ENCODE assay signal across 8 cellular contexts in the genomic region with DNA sequence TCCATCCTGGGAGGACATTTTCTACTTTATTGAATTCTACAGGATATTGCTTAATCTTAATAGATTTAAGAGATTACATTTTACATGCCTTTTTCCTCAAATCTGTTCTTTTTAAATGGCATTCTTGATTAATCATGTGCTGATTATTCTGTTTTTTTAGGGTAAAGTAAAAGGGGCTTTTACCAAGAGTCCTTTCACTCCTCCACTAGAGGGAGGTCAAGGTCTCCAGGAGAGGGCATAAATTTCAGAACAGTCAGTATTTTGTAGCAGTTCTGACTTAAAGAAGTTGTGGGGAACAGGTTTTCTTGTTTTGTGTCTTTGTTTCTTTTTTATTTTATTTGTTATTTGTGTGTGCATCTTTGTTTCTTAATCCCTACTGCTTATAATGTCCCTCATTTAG. TPM values are rescaled to one million over a fixed set of nuclear protein-coding genes. Genes with fewer than 3 reads are reported as not detected.
A peak's percentile ranks its signal among the peaks of the same experiment; 100 is the strongest.
DNase-seq lines count a peak whose midpoint lies in the region; ATAC-seq and TF ChIP-seq lines count a peak whose summit lies in the region.

No MANE protein-coding gene starts in this region.

- TF ChIP-seq CTCF in A673 (conservative IDR thresholded peaks at IDR 0.05; ENCODE audit: low read depth, low read length) (peak; percentile 65), esophagus squamous epithelium (IDR thresholded peaks at IDR 0.05) (peak; percentile 29 to 60 (median 44)), psoas muscle (IDR thresholded peaks at IDR 0.05) (peak; percentile 77)

- ATAC-seq in GM18868 (IDR thresholded peaks at IDR 0.05; ENCODE audit: unreplicated experiment) (peak; percentile 42), psoas muscle (peak in 2 of 4 donors; percentile 64 to 83)

- POLR2A ChIA-PET in A673 (lab: Charles Lee; ENCODE audit: low non-redundant PET), result no interaction called here

- H3K27ac ChIP-seq in A673 (ENCODE audit: low read depth, low read length, poor library complexity, severe bottlenecking) (no peak overlapping the region), esophagus squamous epithelium (no peak overlapping the region), psoas muscle (no peak overlapping the region), caudate nucleus (ENCODE audit: low read depth, low read length) (no peak overlapping the region)

- DNase-seq in A673 (ENCODE audit: low spot score) (peak; percentile 53), OCI-M1 (lab: John Stamatoyannopoulos, UW) (peak; percentile 61), esophagus squamous epithelium (lab: John Stamatoyannopoulos, UW) (no peak), psoas muscle (no peak), caudate nucleus (lab: John Stamatoyannopoulos, UW) (no peak), NCI-H2196 treated with DMSO at 0.1 percent for 48 hours (lab: John Stamatoyannopoulos, UW; ENCODE audit: unreplicated experiment) (no peak), occipital lobe (lab: John Stamatoyannopoulos, UW) (no peak)

- intact Hi-C loops in A673 (cut with micrococcal nuclease; ENCODE audit: unreplicated experiment) (loop anchor here (5.0 kb wide), 1 partner anchor 166 kb away; no protein-coding TSS in a partner anchor), esophagus squamous epithelium (cut with DNase I) (loop anchor here (10.0 kb wide), 1 partner anchor 168 kb away; no protein-coding TSS in a partner anchor), psoas muscle (cut with DNase I) (loop anchor here (5.0 to 10.0 kb wide), 4 partner anchors 106 to 1508 kb away; no protein-coding TSS in a partner anchor)

- no peak for TF ChIP-seq POLR2A in esophagus squamous epithelium (IDR thresholded peaks at IDR 0.05)

- peaks cover 96% of the 10 kb centered on the region for H3K36me3 ChIP-seq in A673 (ENCODE audit: insufficient read depth, low read length, poor library complexity, severe bottlenecking)
- peaks cover 7 to 100% (median 47%) of the 10 kb centered on the region in 3 donors for H3K36me3 ChIP-seq in esophagus squamous epithelium
- peaks cover 26 to 99% of the 10 kb centered on the region in 2 donors for H3K36me3 ChIP-seq in psoas muscle (ENCODE audit: insufficient read depth in 1 of 2, low read depth in 1 of 2)

- H3K4me1 ChIP-seq in A673 (ENCODE audit: insufficient read depth, low read length, poor library complexity, severe bottlenecking) (no peaks in the 10 kb centered on the region), esophagus squamous epithelium (no peaks in the 10 kb centered on the region), psoas muscle (no peaks in the 10 kb centered on the region)

- H3K27me3 ChIP-seq in A673 (replicated peaks; ENCODE audit: insufficient read depth, low read depth, low read length, poor library complexity) (no peaks in the 10 kb centered on the region), esophagus squamous epithelium (no peaks in the 10 kb centered on the region), psoas muscle (ENCODE audit: insufficient read depth in 3 of 3, low read length in 2 of 3) (no peaks in the 10 kb centered on the region)

- BruUV-seq in A673 (replicated peaks; lab: Mats Ljungman, UMichigan), result no TSS peak

- CTCF ChIA-PET in A673 (lab: Charles Lee), result no interaction called here

- H3K9me3 ChIP-seq in A673 (ENCODE audit: low read depth, low read length, poor library complexity, severe bottlenecking) (no peaks in the 10 kb centered on the region), esophagus squamous epithelium (no peaks in the 10 kb centered on the region), psoas muscle (no peaks in the 10 kb centered on the region)

- H3K4me3 ChIP-seq in A673 (ENCODE audit: low read depth, low read length, poor library complexity, severe bottlenecking) (no peak overlapping the region), esophagus squamous epithelium (no peak overlapping the region), psoas muscle (no peak overlapping the region)

RNA-seq across cellular contexts. Expression of a gene that starts 25.4 kb away (rescaled TPM):
- total RNA-seq in A673 (2021) (63.4 and 69.6 TPM in 2 replicates), esophagus squamous epithelium (10 to 100 TPM; 15.8 to 44.4 (median 30.6) TPM), psoas muscle (10 to 100 TPM; 17.4 to 20.3 (median 18.6) TPM), occipital lobe (91.9 TPM)
- 10 to 100 TPM in 2 of 3 donors, 1 to 10 TPM in 1; 9.2 to 16.7 (median 10.8) TPM for polyA plus RNA-seq in psoas muscle

Comparison
In these comparisons a context has a peak if more than half of its experiments do, and no peak if none do; other contexts are left out.
1. DNase-seq: peak in A673 (single experiment) and OCI-M1 (single experiment); none in esophagus squamous epithelium (single experiment), psoas muscle (0 of 2), caudate nucleus (0 of 61), NCI-H2196 treated with DMSO at 0.1 percent for 48 hours (single experiment) and occipital lobe (single experiment).
2. Peak in every context shown above with its lines, with median percentiles within 50 percentile points of each other: CTCF ChIP-seq.